Comparison of ENCODE assay signal across 8 cellular contexts in genomic region chr11:57514538-57515331, GRCh38. TPM values are rescaled to one million over a fixed set of nuclear protein-coding genes. Genes with fewer than 3 reads are reported as not detected.
DNase-seq lines count a peak whose midpoint lies in the region; ATAC-seq and TF ChIP-seq lines count a peak whose summit lies in the region.

No MANE protein-coding gene starts in this region.

- ATAC-seq in HG02885 (IDR thresholded peaks at IDR 0.05; ENCODE audit: poor library complexity, unreplicated experiment), result peak; percentile 49

- H3K36me3 ChIP-seq in vagina, result no peaks in the 10 kb centered on the region

- intact Hi-C loops in vagina (cut with DNase I), result no loop called here

- DNase-seq in NCI-H2171 treated with DMSO at 0.1 percent for 48 hours (lab: John Stamatoyannopoulos, UW) (peak; percentile 57), NCI-H2171 (lab: John Stamatoyannopoulos, UW) (no peak), NCI-H774 (lab: John Stamatoyannopoulos, UW) (peak; percentile 10), activated T-helper 1 cell treated with Interleukin-2 at 50 U/mL for 16 hours (ENCODE audit: low read depth) (peak; percentile 28), foreskin melanocyte (peak; percentile 38), osteocyte (ENCODE audit: extremely low spot score, unreplicated experiment) (no peak), vagina (ENCODE audit: extremely low spot score in 2 of 2) (no peak)

- H3K4me1 Mint-ChIP-seq in osteocyte (ENCODE audit: unreplicated experiment), result peaks cover 8% of the 10 kb centered on the region

- H3K27me3 ChIP-seq in vagina, result no peaks in the 10 kb centered on the region

- H3K27ac ChIP-seq in vagina, result peak overlapping the region; percentile 57

- no peaks in the 10 kb centered on the region for H3K27me3 Mint-ChIP-seq in osteocyte (ENCODE audit: unreplicated experiment)

- H3K4me3 ChIP-seq in vagina, result peak overlapping the region; percentile 75 to 85

- no peaks in the 10 kb centered on the region for H3K9me3 ChIP-seq in vagina

- H3K36me3 Mint-ChIP-seq in osteocyte (ENCODE audit: unreplicated experiment), result no peaks in the 10 kb centered on the region

- peaks cover 24% of the 10 kb centered on the region for H3K4me1 ChIP-seq in vagina

- no peaks in the 10 kb centered on the region for H3K9me3 Mint-ChIP-seq in osteocyte (ENCODE audit: unreplicated experiment)

- H3K4me3 Mint-ChIP-seq in osteocyte (ENCODE audit: unreplicated experiment), result peak overlapping the region; percentile 97

- peak overlapping the region; percentile 71 for H3K27ac Mint-ChIP-seq in osteocyte (ENCODE audit: unreplicated experiment)

- TF ChIP-seq POLR2A in vagina (IDR thresholded peaks at IDR 0.05), result no peak

- TF ChIP-seq CTCF in osteocyte (IDR thresholded peaks at IDR 0.05) (no peak), vagina (IDR thresholded peaks at IDR 0.05) (no peak)

RNA-seq across cellular contexts. Expression of gene SLC43A1, which starts 0.8 kb away (rescaled TPM):
- total RNA-seq in osteocyte (14.3 and 16.2 TPM in 2 replicates), vagina (22.6 TPM)

RNA-seq across cellular contexts. Expression of gene TIMM10, which starts 15.8 kb away (rescaled TPM):
- total RNA-seq in osteocyte (47.3 and 54.5 TPM in 2 replicates), vagina (45.2 TPM)

RNA-seq across cellular contexts. Expression of gene SMTNL1, which starts 22.7 kb away (rescaled TPM):
- total RNA-seq in osteocyte, result not detected in 2 replicates
- total RNA-seq in vagina, result not detected

RNA-seq across cellular contexts. Expression of gene UBE2L6, which starts 52.7 kb away (rescaled TPM):
- 58.9 and 62.5 TPM in 2 replicates for total RNA-seq in osteocyte
- total RNA-seq in vagina, result 48.1 TPM

RNA-seq across cellular contexts. Expression of gene RTN4RL2, which starts 54.4 kb away (rescaled TPM):
- 0.81 and 0.84 TPM in 2 replicates for total RNA-seq in osteocyte
- 2.0 TPM for total RNA-seq in vagina

Comparison
In these comparisons a context has a peak if more than half of its experiments do, and no peak if none do; other contexts are left out.
1. DNase-seq: peak in NCI-H2171 treated with DMSO at 0.1 percent for 48 hours (single experiment), NCI-H774 (single experiment), activated T-helper 1 cell treated with Interleukin-2 at 50 U/mL for 16 hours (single experiment) and foreskin melanocyte (single experiment); none in NCI-H2171 (single experiment), osteocyte (single experiment) and vagina (0 of 2).